ENCODE assay signal across 8 cellular contexts in the genomic region with DNA sequence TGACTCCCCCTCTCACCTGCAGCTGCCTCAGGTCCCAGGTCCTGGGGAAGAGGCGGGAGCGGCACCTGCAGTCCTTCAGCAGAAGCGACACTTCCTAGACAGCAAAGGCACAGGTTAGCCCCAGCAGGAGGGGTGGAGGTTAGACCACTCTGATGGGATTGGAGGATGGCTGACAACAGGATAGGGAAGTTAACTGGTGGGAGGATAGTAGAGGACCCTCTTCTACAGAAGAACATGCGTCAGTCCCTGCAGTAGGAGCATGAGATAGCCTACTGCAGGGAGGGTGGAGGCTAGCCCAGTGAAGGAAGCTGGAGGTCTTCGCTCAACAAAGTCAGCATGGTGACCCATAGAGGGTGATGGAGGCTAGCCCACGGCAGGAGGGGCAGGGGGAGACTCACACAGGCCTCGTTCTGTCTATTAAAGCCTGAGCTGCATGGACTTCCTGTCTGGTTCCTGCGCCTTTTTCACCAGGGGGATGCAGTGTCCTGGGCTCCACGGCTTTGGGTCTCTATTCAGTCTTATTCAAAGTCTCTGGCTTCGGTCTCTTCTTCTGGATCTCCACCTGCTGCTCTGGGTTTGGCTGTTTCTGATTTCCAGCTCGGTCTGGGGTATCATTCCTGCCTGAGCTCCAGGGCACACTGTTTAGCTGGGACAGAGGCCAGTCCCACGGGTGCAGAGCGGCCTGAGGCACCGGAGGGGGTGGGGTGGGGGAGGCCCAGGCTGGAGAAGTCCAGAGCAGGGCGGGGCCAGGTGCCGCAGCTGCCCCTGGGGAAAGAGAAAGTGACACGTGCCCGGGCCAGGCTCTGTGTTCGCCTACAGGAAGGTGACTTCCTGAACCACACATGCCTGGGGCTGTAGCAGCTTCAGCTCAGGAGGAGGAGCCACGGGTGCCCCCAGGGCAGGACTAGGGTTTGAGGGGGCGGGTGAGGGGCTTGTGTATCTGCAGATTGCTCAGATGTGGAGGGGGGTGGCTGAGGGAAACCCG. TPM values are rescaled to one million over a fixed set of nuclear protein-coding genes. Genes with fewer than 3 reads are reported as not detected.
DNase-seq lines count a peak whose midpoint lies in the region; ATAC-seq, FAIRE-seq and TF ChIP-seq lines count a peak whose summit lies in the region.

No MANE protein-coding gene starts in this region.

- no peak for TF ChIP-seq RAD21 in K562 (CRISPR knock-in tag; conservative IDR thresholded peaks at IDR 0.05 in 1 of 2, IDR thresholded peaks at IDR 0.05 in 1 of 2)

- DNase-seq in H54 (ENCODE audit: insufficient read length, low spot score), result peak; percentile 49
- DNase-seq in SHP77 (lab: John Stamatoyannopoulos, UW), result peak; percentile 70 to 83
- DNase-seq in K562 (ENCODE audit: extremely low read depth in 1 of 4, low spot score in 3 of 4), result peak; percentile 37 to 78 (median 64)
- DNase-seq in stimulated activated CD4-positive, alpha-beta T cell treated with anti-CD3 and anti-CD28 coated beads, Interleukin-1b, Interleukin-23, amount 100 ng/mL, for 24 hours (ENCODE audit: low read depth in 4 of 4, low spot score in 1 of 4), result peak in 3 of 4 experiments; percentile 21 to 28 (median 24)
- no peak for DNase-seq in SW 1271 (lab: John Stamatoyannopoulos, UW)
- no peak for DNase-seq in NCI-H1694 treated with DMSO at 0.1 percent for 48 hours (lab: John Stamatoyannopoulos, UW)

- H3K9me2 ChIP-seq in DOHH2 (replicated peaks; ENCODE audit: control insufficient read depth, low read length), result no peaks in the 10 kb centered on the region

- BruUV-seq in K562 (replicated peaks; lab: Mats Ljungman, UMichigan), result no TSS peak

- TF ChIP-seq POLR2A in H54 (IDR thresholded peaks at IDR 0.05; ENCODE audit: low read depth, low read length), result no peak
- TF ChIP-seq POLR2A in K562 (conservative IDR thresholded peaks at IDR 0.05), result no peak

- H3K27ac ChIP-seq in DOHH2 (ENCODE audit: low read depth, low read length) (no peak overlapping the region), K562 (ENCODE audit: extremely low read depth, low read depth, low read length) (no peak overlapping the region)

- H4K20me1 ChIP-seq in DOHH2 (ENCODE audit: control insufficient read depth, insufficient read depth, low read depth, low read length) (no peaks in the 10 kb centered on the region), K562 (replicated peaks; ENCODE audit: control insufficient read depth, insufficient read depth, low read length) (no peaks in the 10 kb centered on the region)

- H3K9me1 ChIP-seq in K562 (ENCODE audit: control insufficient read depth, insufficient read depth, low read length), result no peaks in the 10 kb centered on the region

- CTCF ChIA-PET in K562 (lab: Yijun Ruan, JAX; ENCODE audit: low intra/inter-chr PET ratio), result no interaction called here

- peak; percentile 88 for ATAC-seq in K562
- ATAC-seq in GM18867 (IDR thresholded peaks at IDR 0.05; ENCODE audit: unreplicated experiment), result no peak

- WGBS in K562 (ENCODE audit: insufficient coverage, low coverage, missing lambda C conversion rate), result 35% methylated on average over 14 of the region's 22 CpGs

- H3K4me3 ChIP-seq in DOHH2 (ENCODE audit: low read length), result no peak overlapping the region
- no peak overlapping the region for H3K4me3 ChIP-seq in K562

- POLR2A ChIA-PET in K562 (lab: Yijun Ruan, JAX), result interaction anchor here (0.7 to 0.9 kb wide), 3 partner anchors 21 to 120 kb away, joined by 3 read pairs; no protein-coding TSS in a partner anchor

- H3K9me3 ChIP-seq in DOHH2 (ENCODE audit: control insufficient read depth, insufficient read depth, low read length) (no peaks in the 10 kb centered on the region), K562 (replicated peaks; ENCODE audit: control insufficient read depth, insufficient read depth, low read depth, low read length) (no peaks in the 10 kb centered on the region)

- H3K4me1 ChIP-seq in DOHH2 (ENCODE audit: control insufficient read depth, low read length) (peaks cover 8% of the 10 kb centered on the region), K562 (replicated peaks in 1 of 2; ENCODE audit: control insufficient read depth in 2 of 2, insufficient read depth in 2 of 2, low read length in 2 of 2) (peaks cover 0 to 8% of the 10 kb centered on the region in 2 experiments; a peak in 3 of 5 replicates)

- in situ Hi-C loops in K562 (cut with MboI), result no loop called here

- 0 out of 2 replicates have a peak, but pooled peaks cover 3% of the 10 kb centered on the region for H3K27me3 ChIP-seq in DOHH2 (ENCODE audit: control insufficient read depth, low read length)
- H3K27me3 ChIP-seq in K562 (ENCODE audit: control insufficient read depth in 2 of 2, insufficient read depth in 2 of 2, low read length in 2 of 2), result peaks cover 0 to 4% of the 10 kb centered on the region in 2 experiments; a peak in 1 of 5 replicates

- TF ChIP-seq CTCF in DOHH2 (IDR thresholded peaks at IDR 0.05; ENCODE audit: low read depth, low read length, poor library complexity, severe bottlenecking), result no peak
- TF ChIP-seq CTCF in K562 (IDR thresholded peaks at IDR 0.05 in 2 of 3, conservative IDR thresholded peaks at IDR 0.05 in 1 of 3; ENCODE audit: insufficient read depth in 2 of 3, low read depth in 1 of 3, low read length in 3 of 3), result no peak

- peak overlapping the region; percentile 40 for H3K4me2 ChIP-seq in DOHH2 (ENCODE audit: low read length)
- H3K4me2 ChIP-seq in K562 (ENCODE audit: insufficient read depth, low read length), result no peak overlapping the region

- no peak for TF ChIP-seq EP300 in K562 (IDR thresholded peaks at IDR 0.05; ENCODE audit: low read length)

- intact Hi-C loops in K562 (cut with micrococcal nuclease), result no loop called here

- H3K36me3 ChIP-seq in DOHH2 (ENCODE audit: control insufficient read depth, low read length), result no peaks in the 10 kb centered on the region
- no peaks in the 10 kb centered on the region for H3K36me3 ChIP-seq in K562 (ENCODE audit: control insufficient read depth, insufficient read depth, low read length)

- H3K79me2 ChIP-seq in DOHH2 (ENCODE audit: control insufficient read depth, low read length), result no peaks in the 10 kb centered on the region
- H3K79me2 ChIP-seq in K562 (ENCODE audit: control insufficient read depth, insufficient read depth, low read length), result no peaks in the 10 kb centered on the region

- H3K9ac ChIP-seq in K562 (ENCODE audit: insufficient read depth in 1 of 2, low read depth in 2 of 2, low read length in 2 of 2), result peak overlapping the region in 1 of 2 experiments; percentile 78; a peak in 2 of 4 replicates

- peak overlapping the region; percentile 86 for H2AFZ ChIP-seq in K562 (ENCODE audit: low read depth, low read length)

- FAIRE-seq in H54 (lab: Jason Lieb, UNC) (no peak), K562 (lab: Jason Lieb, UNC) (no peak)

- H3F3A ChIP-seq in DOHH2 (ENCODE audit: control insufficient read depth, insufficient read depth), result no peaks in the 10 kb centered on the region

RNA-seq across cellular contexts. Expression of gene IFNL3, which starts 7.3 kb away (rescaled TPM):
- not detected in 2 replicates for total RNA-seq in K562 (2011; cell fraction: chromatin; rRNA removed; ENCODE audit: low replicate concordance)
- total RNA-seq in K562 (2011; cell fraction: nucleolus; rRNA removed), result not detected in 2 replicates
- total RNA-seq in K562 (2011; cell fraction: nucleoplasm; rRNA removed), result not detected in 2 replicates
- total RNA-seq in K562 (2014; rRNA removed), result not detected in 2 replicates
- total RNA-seq in K562 (2014; rRNA removed; fragmentation: Illumina TruSeq; extraction: Trizol), result not detected in 2 replicates
- not detected in 2 replicates for total RNA-seq in K562 (2015; rRNA removed; fragmentation: Illumina TruSeq; extraction: Trizol)
- not detected in 2 replicates for total RNA-seq in K562 (2021)
- polyA plus RNA-seq in K562 (2011; rRNA removed), result not detected in 2 replicates
- polyA plus RNA-seq in K562 (2011; cell fraction: cytosol; rRNA removed), result not detected in 2 replicates
- polyA plus RNA-seq in K562 (2011; cell fraction: nucleus; rRNA removed), result not detected in 2 replicates
- not detected in 2 replicates for polyA plus RNA-seq in K562 (2012)
- polyA plus RNA-seq in K562 (2014; fragmentation: Illumina TruSeq; extraction: Trizol), result not detected in 2 replicates
- not detected for polyA plus RNA-seq in K562 (2014; fragmentation: Nextera tagmentation; extraction: Ambion mirVana)
- not detected in 2 replicates for polyA plus RNA-seq in K562 (2014; rRNA removed)
- not detected in 2 replicates for polyA minus RNA-seq in K562 (2011; rRNA and poly(A)+ RNA removed)
- not detected in 2 replicates for polyA minus RNA-seq in K562 (2011; cell fraction: cytosol; rRNA and poly(A)+ RNA removed)
- polyA minus RNA-seq in K562 (2011; cell fraction: nucleus; rRNA and poly(A)+ RNA removed), result not detected in 2 replicates

RNA-seq across cellular contexts. Expression of gene IFNL4, which starts 11.2 kb away (rescaled TPM):
- total RNA-seq in K562 (2011; cell fraction: chromatin; rRNA removed; ENCODE audit: low replicate concordance), result not detected in 2 replicates
- total RNA-seq in K562 (2011; cell fraction: nucleolus; rRNA removed), result not detected in 2 replicates
- total RNA-seq in K562 (2011; cell fraction: nucleoplasm; rRNA removed), result not detected in 2 replicates
- total RNA-seq in K562 (2014; rRNA removed) (not detected in 2 replicates), K562 (2014; rRNA removed; fragmentation: Illumina TruSeq; extraction: Trizol) (not detected in 2 replicates), K562 (2015; rRNA removed; fragmentation: Illumina TruSeq; extraction: Trizol) (not detected in 2 replicates), K562 (2021) (not detected in 2 replicates)
- polyA plus RNA-seq in K562 (2011; rRNA removed) (not detected in 2 replicates), K562 (2014; fragmentation: Illumina TruSeq; extraction: Trizol) (not detected in 2 replicates), K562 (2014; fragmentation: Nextera tagmentation; extraction: Ambion mirVana) (not detected), K562 (2014; rRNA removed) (not detected in 2 replicates)
- not detected in 2 replicates for polyA plus RNA-seq in K562 (2011; cell fraction: cytosol; rRNA removed)
- polyA plus RNA-seq in K562 (2011; cell fraction: nucleus; rRNA removed), result not detected in 2 replicates
- polyA plus RNA-seq in K562 (2012), result not detected in 2 replicates
- polyA minus RNA-seq in K562 (2011; rRNA and poly(A)+ RNA removed), result not detected in 2 replicates
- polyA minus RNA-seq in K562 (2011; cell fraction: cytosol; rRNA and poly(A)+ RNA removed), result not detected in 2 replicates
- polyA minus RNA-seq in K562 (2011; cell fraction: nucleus; rRNA and poly(A)+ RNA removed), result not detected in 2 replicates

RNA-seq across cellular contexts. Expression of gene IFNL2, which starts 30.7 kb away (rescaled TPM):
- not detected in 2 replicates for total RNA-seq in K562 (2011; cell fraction: chromatin; rRNA removed; ENCODE audit: low replicate concordance)
- total RNA-seq in K562 (2011; cell fraction: nucleolus; rRNA removed), result not detected in 2 replicates
- total RNA-seq in K562 (2011; cell fraction: nucleoplasm; rRNA removed), result not detected in 2 replicates
- total RNA-seq in K562 (2014; rRNA removed), result not detected in 2 replicates
- total RNA-seq in K562 (2014; rRNA removed; fragmentation: Illumina TruSeq; extraction: Trizol), result not detected in 2 replicates
- not detected in 2 replicates for total RNA-seq in K562 (2015; rRNA removed; fragmentation: Illumina TruSeq; extraction: Trizol)
- not detected in 2 replicates for total RNA-seq in K562 (2021)
- polyA plus RNA-seq in K562 (2011; rRNA removed), result not detected in 2 replicates
- polyA plus RNA-seq in K562 (2011; cell fraction: cytosol; rRNA removed), result not detected in 2 replicates
- not detected in 2 replicates for polyA plus RNA-seq in K562 (2011; cell fraction: nucleus; rRNA removed)
- polyA plus RNA-seq in K562 (2012), result not detected in 2 replicates
- polyA plus RNA-seq in K562 (2014; fragmentation: Illumina TruSeq; extraction: Trizol), result not detected in 2 replicates
- not detected for polyA plus RNA-seq in K562 (2014; fragmentation: Nextera tagmentation; extraction: Ambion mirVana)
- polyA plus RNA-seq in K562 (2014; rRNA removed), result not detected in 2 replicates
- polyA minus RNA-seq in K562 (2011; rRNA and poly(A)+ RNA removed), result not detected in 2 replicates
- not detected in 2 replicates for polyA minus RNA-seq in K562 (2011; cell fraction: cytosol; rRNA and poly(A)+ RNA removed)
- not detected in 2 replicates for polyA minus RNA-seq in K562 (2011; cell fraction: nucleus; rRNA and poly(A)+ RNA removed)

RNA-seq across cellular contexts. Expression of gene SYCN, which starts 33.4 kb away (rescaled TPM):
- not detected in 2 replicates for total RNA-seq in K562 (2011; cell fraction: chromatin; rRNA removed; ENCODE audit: low replicate concordance)
- total RNA-seq in K562 (2011; cell fraction: nucleolus; rRNA removed), result not detected in 2 replicates
- not detected in 2 replicates for total RNA-seq in K562 (2011; cell fraction: nucleoplasm; rRNA removed)
- total RNA-seq in K562 (2014; rRNA removed) (not detected in 2 replicates), K562 (2014; rRNA removed; fragmentation: Illumina TruSeq; extraction: Trizol) (not detected in 2 replicates), K562 (2015; rRNA removed; fragmentation: Illumina TruSeq; extraction: Trizol) (not detected in 2 replicates), K562 (2021) (0.36 TPM in 1 of 2 replicates, not detected in the other)
- polyA plus RNA-seq in K562 (2011; rRNA removed) (not detected in 2 replicates), K562 (2014; fragmentation: Illumina TruSeq; extraction: Trizol) (not detected in 2 replicates), K562 (2014; fragmentation: Nextera tagmentation; extraction: Ambion mirVana) (not detected), K562 (2014; rRNA removed) (not detected in 2 replicates)
- 0.13 TPM in 1 of 2 replicates, not detected in the other for polyA plus RNA-seq in K562 (2011; cell fraction: cytosol; rRNA removed)
- not detected in 2 replicates for polyA plus RNA-seq in K562 (2011; cell fraction: nucleus; rRNA removed)
- polyA plus RNA-seq in K562 (2012), result 0.21 TPM in 1 of 2 replicates, not detected in the other
- polyA minus RNA-seq in K562 (2011; rRNA and poly(A)+ RNA removed), result not detected in 2 replicates
- polyA minus RNA-seq in K562 (2011; cell fraction: cytosol; rRNA and poly(A)+ RNA removed), result not detected in 2 replicates
- polyA minus RNA-seq in K562 (2011; cell fraction: nucleus; rRNA and poly(A)+ RNA removed), result not detected in 2 replicates

RNA-seq across cellular contexts. Expression of gene NCCRP1, which starts 40.7 kb away (rescaled TPM):
- not detected in 2 replicates for total RNA-seq in K562 (2011; cell fraction: chromatin; rRNA removed; ENCODE audit: low replicate concordance)
- total RNA-seq in K562 (2011; cell fraction: nucleolus; rRNA removed), result not detected in 2 replicates
- not detected in 2 replicates for total RNA-seq in K562 (2011; cell fraction: nucleoplasm; rRNA removed)
- not detected in 2 replicates for total RNA-seq in K562 (2014; rRNA removed)
- not detected in 2 replicates for total RNA-seq in K562 (2014; rRNA removed; fragmentation: Illumina TruSeq; extraction: Trizol)
- total RNA-seq in K562 (2015; rRNA removed; fragmentation: Illumina TruSeq; extraction: Trizol), result not detected in 2 replicates
- total RNA-seq in K562 (2021), result 0.11 TPM in 1 of 2 replicates, not detected in the other
- polyA plus RNA-seq in K562 (2011; rRNA removed), result 0.08 TPM in 1 of 2 replicates, not detected in the other
- polyA plus RNA-seq in K562 (2011; cell fraction: cytosol; rRNA removed), result 0.06 and 0.07 TPM in 2 replicates
- polyA plus RNA-seq in K562 (2011; cell fraction: nucleus; rRNA removed), result not detected in 2 replicates
- 0.07 TPM in 1 of 2 replicates, not detected in the other for polyA plus RNA-seq in K562 (2012)
- not detected in 2 replicates for polyA plus RNA-seq in K562 (2014; fragmentation: Illumina TruSeq; extraction: Trizol)
- not detected for polyA plus RNA-seq in K562 (2014; fragmentation: Nextera tagmentation; extraction: Ambion mirVana)
- polyA plus RNA-seq in K562 (2014; rRNA removed), result 0.05 and 0.34 TPM in 2 replicates
- not detected in 2 replicates for polyA minus RNA-seq in K562 (2011; rRNA and poly(A)+ RNA removed)
- not detected in 2 replicates for polyA minus RNA-seq in K562 (2011; cell fraction: cytosol; rRNA and poly(A)+ RNA removed)
- polyA minus RNA-seq in K562 (2011; cell fraction: nucleus; rRNA and poly(A)+ RNA removed), result not detected in 2 replicates

Comparison
In these comparisons a context has a peak if more than half of its experiments do, and no peak if none do; other contexts are left out.
1. DNase-seq: peak in H54 (single experiment), SHP77 (2 of 2), K562 (4 of 4) and stimulated activated CD4-positive, alpha-beta T cell treated with anti-CD3 and anti-CD28 coated beads, Interleukin-1b, Interleukin-23, amount 100 ng/mL, for 24 hours (3 of 4); none in SW 1271 (0 of 2) and NCI-H1694 treated with DMSO at 0.1 percent for 48 hours (single experiment).